ENCODE assay signal across 16 cellular contexts in genomic region chr15:66573348-66573718, GRCh38. TPM values are rescaled to one million over a fixed set of nuclear protein-coding genes. Genes with fewer than 3 reads are reported as not detected.
DNase-seq lines count a peak whose midpoint lies in the region; ATAC-seq and TF ChIP-seq lines count a peak whose summit lies in the region.
"Had no signal": no experiment of that assay in that cellular context is flagged by ENCODE, and none has a peak within 500 bp of the region (broad histone marks: within the 10 kb centered on the region; RNA-seq: fewer than 3 reads in every experiment).

No MANE protein-coding gene starts in this region.

- H3K4me3 Mint-ChIP-seq in stimulated activated memory B cell treated with anti-CD40 and anti-IgM and Interleukin-4, amounts not matched to agents 10 μg/mL and 1 μg/mL and 100 μg/mL, for 72 hours: no peak overlapping the region
- H3K4me3 Mint-ChIP-seq in CD4-positive, alpha-beta memory T cell: no peak overlapping the region
- H3K4me3 Mint-ChIP-seq: CD4-positive, alpha-beta T cell had no signal

- H3K4me2 ChIP-seq in hepatocyte: no peak overlapping the region

- H3K9me3 ChIP-seq in RWPE2 (ENCODE audit: severe bottlenecking) (no peaks in the 10 kb centered on the region), hepatocyte (ENCODE audit: low read depth) (no peaks in the 10 kb centered on the region)
- no peaks in the 10 kb centered on the region for H3K9me3 ChIP-seq in CD4-positive, alpha-beta memory T cell (ENCODE audit: control insufficient read depth in 1 of 2, low read length in 2 of 2)

- intact Hi-C loops in CD4-positive, alpha-beta memory T cell (cut with micrococcal nuclease): no loop called here

- H3K27ac ChIP-seq in RWPE2 (ENCODE audit: poor library complexity, severe bottlenecking): no peak overlapping the region
- H3K27ac ChIP-seq in hepatocyte: peak overlapping the region; percentile 54
- H3K27ac ChIP-seq in CD4-positive, alpha-beta memory T cell (ENCODE audit: low read depth, low read length): no peak overlapping the region

- H3K9me2 ChIP-seq in hepatocyte (replicated peaks; ENCODE audit: insufficient read depth): no peaks in the 10 kb centered on the region

- no peaks in the 10 kb centered on the region for H3K79me2 ChIP-seq in hepatocyte

- no peak for TF ChIP-seq CTCF in GM12865 (IDR thresholded peaks at IDR 0.05; ENCODE audit: insufficient read depth, low read depth, low read length, missing control alignments)
- no peak for TF ChIP-seq CTCF in RWPE2 (IDR thresholded peaks at IDR 0.05; ENCODE audit: poor library complexity, severe bottlenecking)
- no peak for TF ChIP-seq CTCF in hepatocyte (IDR thresholded peaks at IDR 0.05; ENCODE audit: poor library complexity)

- H3K36me3 ChIP-seq in RWPE2 (ENCODE audit: low read depth): no peaks in the 10 kb centered on the region
- no peaks in the 10 kb centered on the region for H3K36me3 ChIP-seq in hepatocyte (replicated peaks; ENCODE audit: insufficient read depth, low read depth)
- no peaks in the 10 kb centered on the region for H3K36me3 ChIP-seq in CD4-positive, alpha-beta memory T cell (ENCODE audit: insufficient read depth, low read length)

- peaks cover 4% of the 10 kb centered on the region for H3K9me3 Mint-ChIP-seq in stimulated activated memory B cell treated with anti-CD40 and anti-IgM and Interleukin-4, amounts not matched to agents 10 μg/mL and 1 μg/mL and 100 μg/mL, for 72 hours
- H3K9me3 Mint-ChIP-seq in CD4-positive, alpha-beta memory T cell: no peaks in the 10 kb centered on the region
- H3K9me3 Mint-ChIP-seq: CD4-positive, alpha-beta T cell had no signal

- no peak overlapping the region for H2AFZ ChIP-seq in hepatocyte

- POLR2A ChIA-PET in CD4-positive, alpha-beta memory T cell (lab: Charles Lee; ENCODE audit: partially characterized antibody): no interaction called here

- no peak for ATAC-seq in RWPE2 (ENCODE audit: low read depth)
- no peak for ATAC-seq in stimulated activated memory B cell treated with anti-CD40 and anti-IgM and Interleukin-4, amounts not matched to agents 10 μg/mL and 1 μg/mL and 100 μg/mL, for 72 hours

- peak overlapping the region; percentile 15 for H3K27ac Mint-ChIP-seq in stimulated activated memory B cell treated with anti-CD40 and anti-IgM and Interleukin-4, amounts not matched to agents 10 μg/mL and 1 μg/mL and 100 μg/mL, for 72 hours
- H3K27ac Mint-ChIP-seq in CD4-positive, alpha-beta memory T cell: no peak overlapping the region
- H3K27ac Mint-ChIP-seq: CD4-positive, alpha-beta T cell had no signal

- peaks cover 14% of the 10 kb centered on the region for H3K4me1 Mint-ChIP-seq in stimulated activated memory B cell treated with anti-CD40 and anti-IgM and Interleukin-4, amounts not matched to agents 10 μg/mL and 1 μg/mL and 100 μg/mL, for 72 hours
- H3K4me1 Mint-ChIP-seq in CD4-positive, alpha-beta memory T cell: no peaks in the 10 kb centered on the region

- no peaks in the 10 kb centered on the region for H4K20me1 ChIP-seq in hepatocyte (ENCODE audit: insufficient read depth, poor library complexity, severe bottlenecking)

- DNase-seq in GM12865 (ENCODE audit: low read depth) (peak; percentile 18), RWPE2 (ENCODE audit: low spot score) (peak; percentile 57), hepatocyte (ENCODE audit: low spot score) (no peak), T-helper 2 cell (no peak), D341Med (ENCODE audit: low spot score) (no peak)
- DNase-seq in CD4-positive, alpha-beta memory T cell: no peak
- DNase-seq: CD4-positive, alpha-beta T cell; DMS53; KG1; MV-4-11; NCI-H1694 treated with DMSO at 0.1 percent for 48 hours; NK-92 treated with Interleukin-12 subunit alpha and Interleukin-12 subunit beta, amount 100 ng/mL, for 24 hours; OCI-M1; SIG-M5 had no signal

- CTCF ChIA-PET in CD4-positive, alpha-beta memory T cell (lab: Charles Lee; ENCODE audit: partially characterized antibody): no interaction called here

- H3K4me3 ChIP-seq in GM12865 (ENCODE audit: low read depth, low read length) (no peak overlapping the region), RWPE2 (ENCODE audit: severe bottlenecking) (no peak overlapping the region), hepatocyte (no peak overlapping the region)
- no peak overlapping the region for H3K4me3 ChIP-seq in CD4-positive, alpha-beta memory T cell (ENCODE audit: low read length in 2 of 2)

- H3K27me3 ChIP-seq in RWPE2 (ENCODE audit: insufficient read depth, poor library complexity, severe bottlenecking) (no peaks in the 10 kb centered on the region), hepatocyte (no peaks in the 10 kb centered on the region)
- no peaks in the 10 kb centered on the region for H3K27me3 ChIP-seq in CD4-positive, alpha-beta memory T cell (ENCODE audit: insufficient read depth, low read length)

- no peaks in the 10 kb centered on the region for H3K27me3 Mint-ChIP-seq in stimulated activated memory B cell treated with anti-CD40 and anti-IgM and Interleukin-4, amounts not matched to agents 10 μg/mL and 1 μg/mL and 100 μg/mL, for 72 hours
- no peaks in the 10 kb centered on the region for H3K27me3 Mint-ChIP-seq in CD4-positive, alpha-beta memory T cell
- H3K27me3 Mint-ChIP-seq: CD4-positive, alpha-beta T cell had no signal

- no peaks in the 10 kb centered on the region for H3K36me3 Mint-ChIP-seq in stimulated activated memory B cell treated with anti-CD40 and anti-IgM and Interleukin-4, amounts not matched to agents 10 μg/mL and 1 μg/mL and 100 μg/mL, for 72 hours
- no peaks in the 10 kb centered on the region for H3K36me3 Mint-ChIP-seq in CD4-positive, alpha-beta memory T cell

- WGBS in hepatocyte (ENCODE audit: low lambda C conversion rate, missing lambda C conversion rate): 97% methylated on average over 7 of the region's 7 CpGs

- no peaks in the 10 kb centered on the region for H3K4me1 ChIP-seq in RWPE2 (ENCODE audit: insufficient read depth, poor library complexity, severe bottlenecking)
- no peaks in the 10 kb centered on the region for H3K4me1 ChIP-seq in hepatocyte (ENCODE audit: insufficient read depth)
- no peaks in the 10 kb centered on the region for H3K4me1 ChIP-seq in CD4-positive, alpha-beta memory T cell (ENCODE audit: insufficient read depth, low read length)

RNA-seq across cellular contexts. Expression of gene LCTL, which starts 7.5 kb away (rescaled TPM):
- total RNA-seq in hepatocyte: not detected in 2 replicates
- polyA plus RNA-seq in hepatocyte: 0.05 and 1.8 TPM in 2 replicates
- total RNA-seq in CD4-positive, alpha-beta memory T cell: not detected
- not detected for polyA plus RNA-seq in CD4-positive, alpha-beta memory T cell
- total RNA-seq: CD4-positive, alpha-beta T cell; NCI-H460 had no signal

Comparison
In these comparisons a context has a peak if more than half of its experiments do, and no peak if none do; other contexts are left out.
1. DNase-seq: peak in GM12865 (single experiment) and RWPE2 (single experiment); none in hepatocyte (single experiment), CD4-positive, alpha-beta memory T cell (0 of 5), T-helper 2 cell (0 of 5) and D341Med (single experiment).